ENCODE assay signal across 17 cellular contexts in the genomic region with DNA sequence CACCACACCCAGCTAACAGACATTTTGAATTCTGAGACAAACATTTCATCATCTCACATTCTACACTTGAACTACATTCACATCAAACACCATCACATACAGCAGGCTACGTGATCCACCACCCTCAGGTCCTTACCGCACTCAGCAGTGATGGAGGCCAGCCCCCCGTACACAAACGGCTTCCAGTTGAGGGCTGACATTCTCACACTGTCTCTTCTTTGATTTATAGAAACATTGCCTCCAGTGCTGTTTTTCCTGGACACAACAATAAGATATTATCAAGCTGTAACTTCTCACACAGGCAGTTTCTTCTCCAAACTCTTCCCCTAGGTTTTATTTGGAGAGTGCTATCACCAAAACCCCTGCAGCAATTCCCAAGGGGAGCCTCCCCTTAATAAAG. TPM values are rescaled to one million over a fixed set of nuclear protein-coding genes. Genes with fewer than 3 reads are reported as not detected.
DNase-seq lines count a peak whose midpoint lies in the region; ATAC-seq and TF ChIP-seq lines count a peak whose summit lies in the region.
"Had no signal": no experiment of that assay in that cellular context is flagged by ENCODE, and none has a peak within 500 bp of the region (broad histone marks: within the 10 kb centered on the region; RNA-seq: fewer than 3 reads in every experiment).

No MANE protein-coding gene starts in this region.

- TF ChIP-seq CTCF in heart right ventricle (IDR thresholded peaks at IDR 0.05) (no peak), neural progenitor cell (IDR thresholded peaks at IDR 0.05) (no peak), natural killer cell (IDR thresholded peaks at IDR 0.05) (no peak), GM13977 (IDR thresholded peaks at IDR 0.05; ENCODE audit: extremely low read depth, insufficient read depth, missing control alignments) (no peak)

- in situ Hi-C loops in GM13977 (cut with MboI; ENCODE audit: low pct_unique_long_range_greater_than_20kb, low sequenced_read_pairs, unreplicated experiment), result no loop called here

- H3K36me3 Mint-ChIP-seq in neural progenitor cell (peaks cover 19% of the 10 kb centered on the region), natural killer cell (peaks cover 10% of the 10 kb centered on the region)

- H3K27ac ChIP-seq in heart right ventricle, result peak overlapping the region in 8 of 10 donors; percentile 13 to 93 (median 64)
- no peak overlapping the region for H3K27ac ChIP-seq in neural progenitor cell
- H3K27ac ChIP-seq: A549, C4-2B, HL-60 had no signal

- H3K79me2 ChIP-seq in neural progenitor cell (ENCODE audit: low read depth), result no peaks in the 10 kb centered on the region

- H3K4me3 Mint-ChIP-seq in neural progenitor cell (no peak overlapping the region), natural killer cell (no peak overlapping the region)
- H3K4me3 Mint-ChIP-seq in stimulated activated naive CD8-positive, alpha-beta T cell treated with anti-CD3 and anti-CD28 coated beads, Interleukin-15, amount 100 ng/mL, for 72 hours, result no peak overlapping the region

- H3K4me2 ChIP-seq in neural progenitor cell, result no peak overlapping the region
- H3K4me2 ChIP-seq: A549 had no signal

- 76 to 82% methylated on average over 4 of the region's 4 CpGs for WGBS in heart right ventricle, 2 donors

- ATAC-seq in heart right ventricle (no peak), left cardiac atrium (no peak), GM18858 (IDR thresholded peaks at IDR 0.05; ENCODE audit: unreplicated experiment) (no peak), natural killer cell (no peak)
- no peak for ATAC-seq in stimulated activated naive CD8-positive, alpha-beta T cell treated with anti-CD3 and anti-CD28 coated beads, Interleukin-15, amount 100 ng/mL, for 72 hours
- ATAC-seq: A549, HCT116 had no signal

- H3K4me3 ChIP-seq in heart right ventricle, result no peak overlapping the region
- H3K4me3 ChIP-seq in neural progenitor cell, result no peak overlapping the region
- H3K4me3 ChIP-seq: A549 had no signal

- H4K20me1 ChIP-seq in neural progenitor cell (ENCODE audit: low read depth), result no peaks in the 10 kb centered on the region

- H3K27me3 Mint-ChIP-seq in neural progenitor cell (ENCODE audit: insufficient read depth, low read depth) (peaks cover 2% of the 10 kb centered on the region), natural killer cell (ENCODE audit: low read depth in 2 of 2) (no peaks in the 10 kb centered on the region)
- H3K27me3 Mint-ChIP-seq in stimulated activated naive CD8-positive, alpha-beta T cell treated with anti-CD3 and anti-CD28 coated beads, Interleukin-15, amount 100 ng/mL, for 72 hours, result no peaks in the 10 kb centered on the region

- peaks cover 0 to 55% (median 37%) of the 10 kb centered on the region in 9 donors for H3K36me3 ChIP-seq in heart right ventricle
- no peaks in the 10 kb centered on the region for H3K36me3 ChIP-seq in neural progenitor cell

- H3F3A ChIP-seq in neural progenitor cell (ENCODE audit: low read depth), result no peaks in the 10 kb centered on the region

- no peaks in the 10 kb centered on the region for H3K27me3 ChIP-seq in heart right ventricle
- H3K27me3 ChIP-seq in neural progenitor cell, result peaks cover under 1% of the 10 kb centered on the region

- H3K4me1 ChIP-seq in heart right ventricle (peaks cover 8 to 52% (median 35%) of the 10 kb centered on the region in 9 donors), neural progenitor cell (no peaks in the 10 kb centered on the region)

- no peak overlapping the region for H2AFZ ChIP-seq in neural progenitor cell (replicated peaks)

- DNase-seq in heart right ventricle, result no peak
- no peak for DNase-seq in left cardiac atrium
- DNase-seq in amniotic epithelial cell (ENCODE audit: low read depth), result peak; percentile 32
- DNase-seq in neural progenitor cell (ENCODE audit: low spot score), result no peak
- DNase-seq in natural killer cell, result no peak
- no peak for DNase-seq in stimulated activated naive CD8-positive, alpha-beta T cell treated with anti-CD3 and anti-CD28 coated beads, Interleukin-15, amount 100 ng/mL, for 72 hours
- DNase-seq in GM13977 (ENCODE audit: low spot score), result no peak
- DNase-seq: Caco-2, DMS53, NCI-H1436 treated with DMSO at 0.1 percent for 48 hours, NCI-H2081, NCI-H524 had no signal

- H3K9me3 ChIP-seq in heart right ventricle, result no peaks in the 10 kb centered on the region
- H3K9me3 ChIP-seq in neural progenitor cell (ENCODE audit: low read depth), result no peaks in the 10 kb centered on the region
- H3K9me3 ChIP-seq: A549, Caco-2 had no signal

- intact Hi-C loops in heart right ventricle (cut with DNase I), result loop anchor here in 3 of 10 donors (1.0 to 10.0 kb wide), 2 partner anchors 9 to 54 kb away; a partner anchor contains a TSS
- intact Hi-C loops in left cardiac atrium (cut with DNase I), result no loop called here
- intact Hi-C loops in natural killer cell (cut with micrococcal nuclease), result loop anchor here (10.0 kb wide), 1 partner anchor 46 kb away; no protein-coding TSS in a partner anchor

- no peak overlapping the region for H3K9ac ChIP-seq in neural progenitor cell

- peaks cover 7% of the 10 kb centered on the region for H3K4me1 Mint-ChIP-seq in neural progenitor cell
- H3K4me1 Mint-ChIP-seq in natural killer cell, result peaks cover 12 to 29% of the 10 kb centered on the region in 2 donors
- H3K4me1 Mint-ChIP-seq in stimulated activated naive CD8-positive, alpha-beta T cell treated with anti-CD3 and anti-CD28 coated beads, Interleukin-15, amount 100 ng/mL, for 72 hours, result peaks cover 23% of the 10 kb centered on the region

- H3K9me3 Mint-ChIP-seq in neural progenitor cell (no peaks in the 10 kb centered on the region), natural killer cell (no peaks in the 10 kb centered on the region)
- H3K9me3 Mint-ChIP-seq in stimulated activated naive CD8-positive, alpha-beta T cell treated with anti-CD3 and anti-CD28 coated beads, Interleukin-15, amount 100 ng/mL, for 72 hours, result no peaks in the 10 kb centered on the region

- H3K27ac Mint-ChIP-seq in neural progenitor cell (peak overlapping the region; percentile 59), natural killer cell (no peak overlapping the region)
- no peak overlapping the region for H3K27ac Mint-ChIP-seq in stimulated activated naive CD8-positive, alpha-beta T cell treated with anti-CD3 and anti-CD28 coated beads, Interleukin-15, amount 100 ng/mL, for 72 hours

RNA-seq across cellular contexts. Expression of a gene that starts 6.9 kb away (rescaled TPM):
- 100 to 1,000 TPM in 9 of 10 donors, 10 to 100 TPM in 1; 83.9 to 280 (median 159) TPM for total RNA-seq in heart right ventricle
- polyA plus RNA-seq in heart right ventricle, result 10 to 100 TPM in 1 of 2 donors, 1 to 10 TPM in 1; 9.3 to 36.6 TPM
- 10 to 100 TPM; 57.9 to 73.8 TPM for total RNA-seq in left cardiac atrium
- total RNA-seq in neural progenitor cell (ENCODE audit: low replicate concordance), result 5.3 and 6.8 TPM in 2 replicates
- 10 to 100 TPM; 15.0 to 22.3 (median 22.0) TPM for total RNA-seq in natural killer cell

RNA-seq across cellular contexts. Expression of a gene that starts 53.5 kb away (rescaled TPM):
- total RNA-seq in heart right ventricle (10 to 100 TPM; 12.3 to 18.0 (median 15.8) TPM), left cardiac atrium (10 to 100 TPM; 11.7 to 18.6 TPM), neural progenitor cell (ENCODE audit: low replicate concordance) (26.2 and 36.0 TPM in 2 replicates), natural killer cell (10 to 100 TPM; 48.8 to 58.1 (median 55.6) TPM)
- polyA plus RNA-seq in heart right ventricle, result 10 to 100 TPM in 1 of 2 donors, 1 to 10 TPM in 1; 9.9 to 14.6 TPM
